Comparison of ENCODE assay signal across 8 cellular contexts in genomic region chr1:64686828-64687724, GRCh38. TPM values are rescaled to one million over a fixed set of nuclear protein-coding genes. Genes with fewer than 3 reads are reported as not detected.
DNase-seq lines count a peak whose midpoint lies in the region; ATAC-seq and TF ChIP-seq lines count a peak whose summit lies in the region.

No MANE protein-coding gene starts in this region.

- no peak overlapping the region for H3K27ac Mint-ChIP-seq in CD8-positive, alpha-beta T cell

- peak in 3 of 7 experiments; percentile 5 to 28 (median 18) for DNase-seq in CD8-positive, alpha-beta T cell
- DNase-seq in OCI-M1 (lab: John Stamatoyannopoulos, UW): peak; percentile 74
- DNase-seq in body of pancreas: peak; percentile 43 to 54 (median 48)
- peak; percentile 66 for DNase-seq in hepatocyte (ENCODE audit: low spot score)
- peak; percentile 25 for DNase-seq in stimulated activated CD4-positive, alpha-beta T cell treated with anti-CD3 and anti-CD28 coated beads, Interleukin-4, amount 100 ng/mL, for 24 hours
- no peak for DNase-seq in NCI-H1930 (lab: John Stamatoyannopoulos, UW)

- no peak overlapping the region for H2AFZ ChIP-seq in hepatocyte

- H3K27ac ChIP-seq in CD8-positive, alpha-beta T cell (ENCODE audit: low read depth, low read length): no peak overlapping the region
- H3K27ac ChIP-seq in body of pancreas (peak overlapping the region in 2 of 4 donors; percentile 15 to 38), hepatocyte (no peak overlapping the region)

- H3K27me3 Mint-ChIP-seq in CD8-positive, alpha-beta T cell (ENCODE audit: low read depth): no peaks in the 10 kb centered on the region

- H3K4me1 ChIP-seq in CD8-positive, alpha-beta T cell (ENCODE audit: insufficient read depth, low read length): no peaks in the 10 kb centered on the region
- H3K4me1 ChIP-seq in body of pancreas (no peaks in the 10 kb centered on the region), hepatocyte (ENCODE audit: insufficient read depth) (no peaks in the 10 kb centered on the region)

- TF ChIP-seq CTCF in CD8-positive, alpha-beta T cell (IDR thresholded peaks at IDR 0.05): peak; percentile 86
- TF ChIP-seq CTCF in body of pancreas (IDR thresholded peaks at IDR 0.05) (peak; percentile 73 to 89 (median 84)), hepatocyte (IDR thresholded peaks at IDR 0.05; ENCODE audit: poor library complexity) (peak; percentile 75)

- intact Hi-C loops in CD8-positive, alpha-beta T cell (cut with DNase I, micrococcal nuclease): loop anchor here (1.0 to 5.0 kb wide), 4 partner anchors 137 to 1000 kb away; no protein-coding TSS in a partner anchor
- intact Hi-C loops in body of pancreas (cut with DNase I): loop anchor here (10.0 kb wide), 1 partner anchor 138 kb away; no protein-coding TSS in a partner anchor

- CTCF ChIA-PET in CD8-positive, alpha-beta T cell (lab: Charles Lee): interaction anchor here (0.6 to 3.2 kb wide), 2 partner anchors 11 to 277 kb away, joined by 3 to 17 read pairs; no protein-coding TSS in a partner anchor

- no peaks in the 10 kb centered on the region for H4K20me1 ChIP-seq in hepatocyte (ENCODE audit: insufficient read depth, poor library complexity, severe bottlenecking)

- H3K4me1 Mint-ChIP-seq in CD8-positive, alpha-beta T cell (ENCODE audit: low read depth): no peaks in the 10 kb centered on the region

- no peaks in the 10 kb centered on the region for H3K27me3 ChIP-seq in CD8-positive, alpha-beta T cell (ENCODE audit: insufficient read depth, low read length)
- H3K27me3 ChIP-seq in body of pancreas (no peaks in the 10 kb centered on the region), hepatocyte (no peaks in the 10 kb centered on the region)

- no peaks in the 10 kb centered on the region for H3K9me3 ChIP-seq in CD8-positive, alpha-beta T cell (ENCODE audit: low read length)
- no peaks in the 10 kb centered on the region for H3K9me3 ChIP-seq in body of pancreas
- H3K9me3 ChIP-seq in hepatocyte (ENCODE audit: low read depth): no peaks in the 10 kb centered on the region

- H3K79me2 ChIP-seq in hepatocyte: no peaks in the 10 kb centered on the region

- H3K36me3 Mint-ChIP-seq in CD8-positive, alpha-beta T cell: peaks cover 14% of the 10 kb centered on the region

- POLR2A ChIA-PET in CD8-positive, alpha-beta T cell (lab: Charles Lee): no interaction called here

- no peaks in the 10 kb centered on the region for H3K36me3 ChIP-seq in CD8-positive, alpha-beta T cell (ENCODE audit: insufficient read depth, low read length)
- H3K36me3 ChIP-seq in body of pancreas (replicated peaks in 1 of 2; ENCODE audit: insufficient read depth in 1 of 2, low read depth in 2 of 2) (peaks cover 0 to 9% of the 10 kb centered on the region in 2 donors), hepatocyte (replicated peaks; ENCODE audit: insufficient read depth, low read depth) (no peaks in the 10 kb centered on the region)

- no peak overlapping the region for H3K4me2 ChIP-seq in hepatocyte

- peak; percentile 79 for ATAC-seq in CD8-positive, alpha-beta T cell
- peak; percentile 67 for ATAC-seq in GM18519 (IDR thresholded peaks at IDR 0.05; ENCODE audit: low FRiP score, unreplicated experiment)
- peak; percentile 78 for ATAC-seq in HG03521 (IDR thresholded peaks at IDR 0.05; ENCODE audit: unreplicated experiment)
- peak; percentile 89 for ATAC-seq in body of pancreas

- no peaks in the 10 kb centered on the region for H3K9me2 ChIP-seq in hepatocyte (replicated peaks; ENCODE audit: insufficient read depth)

- no peak overlapping the region for H3K4me3 Mint-ChIP-seq in CD8-positive, alpha-beta T cell

- WGBS in body of pancreas, 2 donors: 13 to 15% methylated on average over 7 of the region's 7 CpGs
- 38% methylated on average over 7 of the region's 7 CpGs for WGBS in hepatocyte (ENCODE audit: low lambda C conversion rate, missing lambda C conversion rate)

- no peak for TF ChIP-seq POLR2A in body of pancreas (IDR thresholded peaks at IDR 0.05)

- H3K9me3 Mint-ChIP-seq in CD8-positive, alpha-beta T cell: no peaks in the 10 kb centered on the region

- H3K4me3 ChIP-seq in CD8-positive, alpha-beta T cell (ENCODE audit: low read depth, low read length): no peak overlapping the region
- no peak overlapping the region for H3K4me3 ChIP-seq in body of pancreas
- no peak overlapping the region for H3K4me3 ChIP-seq in hepatocyte

RNA-seq across cellular contexts. Expression of gene RAVER2, which starts 57.8 kb away (rescaled TPM):
- total RNA-seq in CD8-positive, alpha-beta T cell: 1 to 10 TPM; 1.1 TPM
- total RNA-seq in body of pancreas (1 to 10 TPM; 6.9 to 8.8 TPM), hepatocyte (28.6 and 30.5 TPM in 2 replicates)
- 7.9 and 14.1 TPM in 2 replicates for polyA plus RNA-seq in hepatocyte

Comparison
In these comparisons a context has a peak if more than half of its experiments do, and no peak if none do; other contexts are left out.
1. DNase-seq: peak in OCI-M1 (single experiment), body of pancreas (4 of 4), hepatocyte (single experiment) and stimulated activated CD4-positive, alpha-beta T cell treated with anti-CD3 and anti-CD28 coated beads, Interleukin-4, amount 100 ng/mL, for 24 hours (single experiment); none in NCI-H1930 (0 of 2).
2. Peak in every context shown above with its lines, with median percentiles within 50 percentile points of each other: ATAC-seq and CTCF ChIP-seq.